ENCODE assay signal across 26 cellular contexts in genomic region chr10:124865676-124866075, GRCh38.
"Had no signal": no experiment of that assay in that cellular context is flagged by ENCODE, and none has a peak within 500 bp of the region (broad histone marks: within the 10 kb centered on the region; RNA-seq: fewer than 3 reads in every experiment).

No MANE protein-coding gene starts in this region.

- H3K36me3 Mint-ChIP-seq: naive thymus-derived CD8-positive, alpha-beta T cell; neural progenitor cell; stimulated activated effector memory CD8-positive, alpha-beta T cell treated with anti-CD3 and anti-CD28 coated beads, Interleukin-12 subunit alpha, Interleukin-12 subunit beta, amount 100 ng/mL, for 72 hours had no signal

- H3K4me1 ChIP-seq: neural progenitor cell, suprapubic skin, tibial artery, uterus had no signal

- H3K4me3 ChIP-seq: heart left ventricle, hepatocyte, lower lobe of right lung, neural progenitor cell, right atrium auricular region, spleen, suprapubic skin, thoracic aorta, tibial artery, uterus had no signal

- H3K27ac Mint-ChIP-seq: naive thymus-derived CD8-positive, alpha-beta T cell; nephron; neural progenitor cell; stimulated activated effector memory CD8-positive, alpha-beta T cell treated with anti-CD3 and anti-CD28 coated beads, Interleukin-12 subunit alpha, Interleukin-12 subunit beta, amount 100 ng/mL, for 72 hours; stimulated activated naive CD8-positive, alpha-beta T cell treated with anti-CD3 and anti-CD28 coated beads, Interleukin-15, Interleukin-2, amounts not matched to agents 100 ng/mL and 50 ng/mL, for 24 hours had no signal

- H3K27me3 ChIP-seq: heart left ventricle, hepatocyte, neural progenitor cell, neutrophil, right atrium auricular region, suprapubic skin, uterus had no signal

- H3K9me3 ChIP-seq: heart left ventricle, lower lobe of right lung, neutrophil, right atrium auricular region, spleen, suprapubic skin, thoracic aorta, tibial artery, uterus had no signal

- H3K9ac ChIP-seq: neural progenitor cell, parathyroid adenoma had no signal

- H3K27ac ChIP-seq: hepatocyte, lower lobe of right lung, neural progenitor cell, neutrophil, parathyroid adenoma, spleen, suprapubic skin, thoracic aorta, tibial artery, uterus had no signal

- H3K4me1 Mint-ChIP-seq: naive thymus-derived CD8-positive, alpha-beta T cell; nephron; neural progenitor cell; stimulated activated effector memory CD8-positive, alpha-beta T cell treated with anti-CD3 and anti-CD28 coated beads, Interleukin-12 subunit alpha, Interleukin-12 subunit beta, amount 100 ng/mL, for 72 hours had no signal

- ATAC-seq: lower lobe of right lung; naive thymus-derived CD8-positive, alpha-beta T cell; sciatic nerve; stimulated activated effector memory CD8-positive, alpha-beta T cell treated with anti-CD3 and anti-CD28 coated beads, Interleukin-12 subunit alpha, Interleukin-12 subunit beta, amount 100 ng/mL, for 72 hours had no signal

- H3K4me2 ChIP-seq: hepatocyte, neural progenitor cell had no signal

- H3K79me2 ChIP-seq: hepatocyte, parathyroid adenoma had no signal

- H3K36me3 ChIP-seq: heart left ventricle, lower lobe of right lung, neural progenitor cell, neutrophil, right atrium auricular region, spleen, suprapubic skin, thoracic aorta, tibial artery, uterus had no signal

- H3K9me3 Mint-ChIP-seq: naive thymus-derived CD8-positive, alpha-beta T cell; stimulated activated effector memory CD8-positive, alpha-beta T cell treated with anti-CD3 and anti-CD28 coated beads, Interleukin-12 subunit alpha, Interleukin-12 subunit beta, amount 100 ng/mL, for 72 hours; stimulated activated naive CD8-positive, alpha-beta T cell treated with anti-CD3 and anti-CD28 coated beads, Interleukin-15, Interleukin-2, amounts not matched to agents 100 ng/mL and 50 ng/mL, for 24 hours had no signal

- H3K4me3 Mint-ChIP-seq: naive thymus-derived CD8-positive, alpha-beta T cell; nephron; neural progenitor cell; stimulated activated effector memory CD8-positive, alpha-beta T cell treated with anti-CD3 and anti-CD28 coated beads, Interleukin-12 subunit alpha, Interleukin-12 subunit beta, amount 100 ng/mL, for 72 hours; stimulated activated naive CD8-positive, alpha-beta T cell treated with anti-CD3 and anti-CD28 coated beads, Interleukin-15, Interleukin-2, amounts not matched to agents 100 ng/mL and 50 ng/mL, for 24 hours had no signal

- FAIRE-seq: small intestine had no signal

- DNase-seq: heart left ventricle; islet precursor cell; left ventricle myocardium superior; lower lobe of right lung; mammary epithelial cell; mesenchymal stem cell; naive thymus-derived CD8-positive, alpha-beta T cell; occipital lobe; small intestine; spleen; stimulated activated CD4-positive, alpha-beta T cell treated with anti-CD3 and anti-CD28 coated beads, Interleukin-4, amount 100 ng/mL, for 24 hours; stimulated activated naive CD4-positive, alpha-beta T cell; tibial artery; trophoblast cell; uterus had no signal

- H2AFZ ChIP-seq: hepatocyte, neural progenitor cell had no signal
